Comparison of ENCODE assay signal across 16 cellular contexts in the genomic region with DNA sequence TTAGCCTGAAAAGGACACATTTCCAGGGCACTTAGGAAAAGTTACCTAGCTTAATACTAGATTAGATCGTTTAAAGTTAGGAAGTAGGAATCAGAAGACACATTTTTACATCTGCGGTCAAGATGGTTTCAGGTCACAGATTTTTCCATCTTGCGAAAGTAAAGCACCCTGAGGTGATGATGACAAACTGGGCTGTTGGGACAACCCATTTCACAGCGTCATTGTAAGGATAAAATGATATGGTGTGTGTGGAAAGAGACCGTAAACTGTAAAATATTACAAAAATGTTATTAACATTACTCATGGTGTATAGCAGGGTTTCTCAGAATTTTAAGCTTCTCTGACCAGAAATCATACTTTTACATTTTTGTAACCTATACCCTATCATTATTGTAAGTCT. TPM values are rescaled to one million over a fixed set of nuclear protein-coding genes. Genes with fewer than 3 reads are reported as not detected.
DNase-seq lines count a peak whose midpoint lies in the region; ATAC-seq, FAIRE-seq and TF ChIP-seq lines count a peak whose summit lies in the region.
"Had no signal": no experiment of that assay in that cellular context is flagged by ENCODE, and none has a peak within 500 bp of the region (broad histone marks: within the 10 kb centered on the region; RNA-seq: fewer than 3 reads in every experiment).

No MANE protein-coding gene starts in this region.

- no peaks in the 10 kb centered on the region for H3K27me3 ChIP-seq in trophoblast cell (ENCODE audit: insufficient read depth, low read length)
- no peaks in the 10 kb centered on the region for H3K27me3 ChIP-seq in gastrocnemius medialis
- H3K27me3 ChIP-seq: Peyer's patch had no signal

- no peaks in the 10 kb centered on the region for H3K79me2 ChIP-seq in trophoblast cell (ENCODE audit: control insufficient read depth, insufficient read depth, low read length, poor library complexity)

- H3K4ac ChIP-seq in trophoblast cell (ENCODE audit: low read depth, low read length), result no peak overlapping the region

- H3K23ac ChIP-seq in trophoblast cell (ENCODE audit: low read length), result no peak overlapping the region

- no peak overlapping the region for H3K14ac ChIP-seq in trophoblast cell (ENCODE audit: low read length)

- no peak overlapping the region for H2BK5ac ChIP-seq in trophoblast cell (ENCODE audit: low read depth, low read length, poor library complexity)

- DNase-seq in EL (peak; percentile 86), HTR-8/SVneo (ENCODE audit: insufficient read length, low spot score) (no peak), amniotic epithelial cell (ENCODE audit: low read depth) (peak; percentile 34), trophoblast cell (peak; percentile 90 to 98), gastrocnemius medialis (no peak), HUDEP-2 (lab: John Stamatoyannopoulos, UW; ENCODE audit: unreplicated experiment in 76 of 76) (no peak)
- DNase-seq: C1 segment of cervical spinal cord, COR-L47, DMS153, NCI-H1694 treated with DMSO at 0.1 percent for 48 hours, Peyer's patch, SHP77 had no signal

- H2AFZ ChIP-seq in trophoblast cell (ENCODE audit: insufficient read depth, low read length, poor library complexity), result no peak overlapping the region
- H2AFZ ChIP-seq: GM23338 had no signal

- no peak overlapping the region for H2BK120ac ChIP-seq in trophoblast cell (ENCODE audit: insufficient read depth, low read length, poor library complexity)

- H2AK5ac ChIP-seq in trophoblast cell (ENCODE audit: low read length), result no peak overlapping the region

- no peak overlapping the region for H4K91ac ChIP-seq in trophoblast cell (ENCODE audit: low read depth, low read length)

- H4K12ac ChIP-seq in trophoblast cell (ENCODE audit: low read depth, low read length), result no peak overlapping the region

- intact Hi-C loops in gastrocnemius medialis (cut with DNase I; ENCODE audit: low total_unique reads), result no loop called here

- H3K4me1 ChIP-seq in trophoblast cell (ENCODE audit: control insufficient read depth in 1 of 2, insufficient read depth in 2 of 2, low read length in 2 of 2) (no peaks in the 10 kb centered on the region), gastrocnemius medialis (no peaks in the 10 kb centered on the region)
- H3K4me1 ChIP-seq: Peyer's patch had no signal

- no peak overlapping the region for H2BK12ac ChIP-seq in trophoblast cell (ENCODE audit: low read length)

- no peak overlapping the region for H3K18ac ChIP-seq in trophoblast cell (ENCODE audit: low read length)

- no peak overlapping the region for H3K4me2 ChIP-seq in trophoblast cell (ENCODE audit: low read length)
- H3K4me2 ChIP-seq: GM23338 had no signal

- TF ChIP-seq CTCF in gastrocnemius medialis (IDR thresholded peaks at IDR 0.05 in 4 of 5, conservative IDR thresholded peaks at IDR 0.05 in 1 of 5), result no peak

- TF ChIP-seq POLR2A in gastrocnemius medialis (IDR thresholded peaks at IDR 0.05), result no peak

- H3K36me3 ChIP-seq in trophoblast cell (ENCODE audit: control insufficient read depth in 1 of 2, insufficient read depth in 2 of 2, low read length in 2 of 2), result no peaks in the 10 kb centered on the region
- no peaks in the 10 kb centered on the region for H3K36me3 ChIP-seq in gastrocnemius medialis
- H3K36me3 ChIP-seq: Peyer's patch had no signal

- peak; percentile 49 for FAIRE-seq in HTR-8/SVneo (lab: Jason Lieb, UNC)
- FAIRE-seq: GM12891 had no signal

- no peak overlapping the region for H3K4me3 ChIP-seq in trophoblast cell (ENCODE audit: low read depth, low read length)
- H3K4me3 ChIP-seq in gastrocnemius medialis, result no peak overlapping the region
- H3K4me3 ChIP-seq: GM23338, Peyer's patch had no signal

- no CpG with 5 or more reads among the region's 5 CpGs for WGBS in trophoblast cell (ENCODE audit: extremely low coverage, insufficient coverage, insufficient read length)

- H3K9ac ChIP-seq in trophoblast cell (ENCODE audit: low read length), result no peak overlapping the region

- no peaks in the 10 kb centered on the region for H3K79me1 ChIP-seq in trophoblast cell (ENCODE audit: low read length)

- H4K8ac ChIP-seq in trophoblast cell (ENCODE audit: low read depth, low read length), result no peak overlapping the region

- ATAC-seq in gastrocnemius medialis (no peak), GM18909 (IDR thresholded peaks at IDR 0.05; ENCODE audit: poor library complexity, unreplicated experiment) (no peak)
- ATAC-seq: GM23338, SK-N-SH treated with all-trans-retinoic acid at 6 μM for 48 hours had no signal

- no peak overlapping the region for H3K27ac ChIP-seq in trophoblast cell (ENCODE audit: low read depth, low read length)
- H3K27ac ChIP-seq in gastrocnemius medialis, result no peak overlapping the region
- H3K27ac ChIP-seq: Peyer's patch had no signal

- H3K9me3 ChIP-seq in trophoblast cell (ENCODE audit: insufficient read depth, low read depth, low read length), result no peaks in the 10 kb centered on the region
- no peaks in the 10 kb centered on the region for H3K9me3 ChIP-seq in gastrocnemius medialis
- H3K9me3 ChIP-seq: Peyer's patch had no signal

- in situ Hi-C loops in gastrocnemius medialis (cut with MboI; ENCODE audit: low sequenced_read_pairs in 4 of 4), result no loop called here

RNA-seq across cellular contexts. Expression of a gene that starts 10.1 kb away (rescaled TPM):
- polyA plus RNA-seq in trophoblast cell (2013), result 3.2 and 3.7 TPM in 2 replicates
- 100 to 1,000 TPM in 3 of 4 donors, 10 to 100 TPM in 1; 35.1 to 351 (median 223) TPM for total RNA-seq in gastrocnemius medialis

Comparison
In these comparisons a context has a peak if more than half of its experiments do, and no peak if none do; other contexts are left out.
1. DNase-seq: peak in EL (single experiment), amniotic epithelial cell (single experiment) and trophoblast cell (2 of 2); none in HTR-8/SVneo (single experiment), gastrocnemius medialis (0 of 2) and HUDEP-2 (0 of 76).